ENCODE assay signal across 6 cellular contexts in genomic region chr15:23425327-23425726, GRCh38. TPM values are rescaled to one million over a fixed set of nuclear protein-coding genes. Genes with fewer than 3 reads are reported as not detected.
"Had no signal": no experiment of that assay in that cellular context is flagged by ENCODE, and none has a peak within 500 bp of the region (broad histone marks: within the 10 kb centered on the region; RNA-seq: fewer than 3 reads in every experiment).

No MANE protein-coding gene starts in this region.

RNA-seq across cellular contexts. Expression of gene GOLGA6L2, which starts 21.7 kb away (rescaled TPM):
- total RNA-seq: HepG2, HT-29, HT1080, IMR-90, K562 had no signal
- polyA plus RNA-seq: HepG2, IgD-negative memory B cell, IMR-90, K562 had no signal
